ENCODE assay signal across 21 cellular contexts in the genomic region with DNA sequence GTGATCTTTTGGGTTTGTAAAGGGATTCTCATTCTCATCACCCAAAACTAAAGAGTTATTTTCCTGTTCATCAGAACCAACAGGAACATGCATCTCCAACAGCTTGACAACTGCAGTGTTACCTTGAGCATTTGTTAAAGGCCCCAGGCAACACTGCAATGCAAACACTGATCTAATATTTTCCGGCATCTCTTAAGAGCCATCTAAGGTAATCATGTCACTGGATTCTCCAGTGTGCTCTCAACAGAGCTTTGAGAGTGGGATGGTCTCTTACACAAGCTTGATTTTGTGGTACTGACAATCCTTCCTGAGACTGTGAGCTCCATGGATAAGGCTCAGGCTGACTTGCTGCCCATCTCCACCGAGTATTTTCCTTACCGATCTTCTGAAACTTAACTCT.
A peak's percentile ranks its signal among the peaks of the same experiment; 100 is the strongest.
DNase-seq lines count a peak whose midpoint lies in the region; ATAC-seq and TF ChIP-seq lines count a peak whose summit lies in the region.
"Had no signal": no experiment of that assay in that cellular context is flagged by ENCODE, and none has a peak within 500 bp of the region (broad histone marks: within the 10 kb centered on the region; RNA-seq: fewer than 3 reads in every experiment).

No MANE protein-coding gene starts in this region.

- H2BK5ac ChIP-seq in IMR-90 (ENCODE audit: low read depth, low read length, poor library complexity, severe bottlenecking): peak overlapping the region; percentile 3

- H3K18ac ChIP-seq in IMR-90 (ENCODE audit: low read depth, low read length): no peak overlapping the region; the same call in 1 of the 2 replicates

- H3K27me3 ChIP-seq in IMR-90 (ENCODE audit: control insufficient read depth, insufficient read depth, low read length) (no peaks in the 10 kb centered on the region), esophagus muscularis mucosa (no peaks in the 10 kb centered on the region), rectal smooth muscle tissue (ENCODE audit: control insufficient read depth, insufficient read depth, low read length) (no peaks in the 10 kb centered on the region), GM23338 (ENCODE audit: insufficient read depth) (no peaks in the 10 kb centered on the region)

- CTCF ChIA-PET in IMR-90 (lab: Yijun Ruan, JAX): no interaction called here

- H3K4me2 ChIP-seq in IMR-90 (ENCODE audit: low read depth, low read length) (no peak overlapping the region), GM23338 (no peak overlapping the region)

- no peak overlapping the region for H3K4me3 Mint-ChIP-seq in GM23338
- H3K4me3 Mint-ChIP-seq: CD4-positive, CD25-positive, alpha-beta regulatory T cell; stimulated activated naive B cell treated with anti-CD40 and anti-IgM and Interleukin-4, amounts not matched to agents 10 μg/mL and 1 μg/mL and 100 μg/mL, for 72 hours had no signal

- TF ChIP-seq CTCF in IMR-90 (conservative IDR thresholded peaks at IDR 0.05; ENCODE audit: low read depth, low read length): no peak
- no peak for TF ChIP-seq CTCF in esophagus muscularis mucosa (IDR thresholded peaks at IDR 0.05)
- no peak for TF ChIP-seq CTCF in foreskin fibroblast (IDR thresholded peaks at IDR 0.05; ENCODE audit: low read depth, low read length)
- TF ChIP-seq CTCF in GM23338 (conservative IDR thresholded peaks at IDR 0.05; ENCODE audit: low read depth in 2 of 2): no peak

- DNase-seq in NCI-H748 (lab: John Stamatoyannopoulos, UW; ENCODE audit: unreplicated experiment) (peak; percentile 36), NCI-H748 treated with DMSO at 0.1 percent for 48 hours (lab: John Stamatoyannopoulos, UW) (no peak), IMR-90 (no peak), esophagus muscularis mucosa (ENCODE audit: extremely low spot score) (no peak), foreskin fibroblast (no peak), GM23338 (ENCODE audit: low spot score) (no peak)
- DNase-seq in effector CD8-positive, alpha-beta T cell (lab: John Stamatoyannopoulos, UW): no peak
- DNase-seq: ACHN; activated CD4-positive, CD25-positive, alpha-beta regulatory T cell; CD4-positive, CD25-positive, alpha-beta regulatory T cell; effector CD4-positive, alpha-beta T cell; EL; foreskin melanocyte; H7; NCI-H1930; NK-92 treated with Interleukin-12 subunit alpha and Interleukin-12 subunit beta, amount 100 ng/mL, for 24 hours; RPMI8226; small intestine; stimulated activated naive B cell treated with anti-CD40 and anti-IgM and Interleukin-4, amounts not matched to agents 10 μg/mL and 1 μg/mL and 100 μg/mL, for 72 hours; T-helper 1 cell had no signal

- H3K79me1 ChIP-seq in IMR-90 (ENCODE audit: low read depth in 1 of 2, low read length in 2 of 2): peaks cover 21 to 63% of the 10 kb centered on the region in 2 experiments

- H4K5ac ChIP-seq in IMR-90 (ENCODE audit: low read depth, low read length): no peak overlapping the region

- H3K23ac ChIP-seq in IMR-90 (ENCODE audit: low read depth, low read length): peak overlapping the region; percentile 18; the same call in 1 of the 2 replicates

- BruUV-seq in IMR-90 (replicated peaks; lab: Mats Ljungman, UMichigan): no TSS peak

- dilution Hi-C loops in IMR-90 (cut with HindIII; ENCODE audit: low sequenced_read_pairs, unreplicated experiment): no loop called here

- TF ChIP-seq EP300 in esophagus muscularis mucosa (IDR thresholded peaks at IDR 0.05): no peak

- POLR2A ChIA-PET in IMR-90 (lab: Charles Lee; ENCODE audit: unreplicated experiment): interaction anchor here (0.5 kb wide), 1 partner anchor 15 kb away, joined by 3 read pairs; no protein-coding TSS in a partner anchor

- H4K8ac ChIP-seq in IMR-90 (ENCODE audit: low read depth in 2 of 2, low read length in 2 of 2): no peak overlapping the region

- no peak overlapping the region for H3K56ac ChIP-seq in IMR-90 (ENCODE audit: extremely low read depth, insufficient read depth, low read length)

- no peak overlapping the region for H2AK9ac ChIP-seq in IMR-90 (replicated peaks; ENCODE audit: low read depth, low read length, poor library complexity)

- no peak overlapping the region for H2BK20ac ChIP-seq in IMR-90 (ENCODE audit: low read depth, low read length)

- WGBS in IMR-90 (ENCODE audit: extremely low coverage in 2 of 2, insufficient read length in 1 of 2), 2 experiments: no CpG with 5 or more reads among the region's 3 CpGs
- WGBS in esophagus muscularis mucosa: 82% methylated on average over 3 of the region's 3 CpGs

- H2AFZ ChIP-seq in IMR-90 (replicated peaks; ENCODE audit: low read length, poor library complexity) (no peak overlapping the region), GM23338 (no peak overlapping the region)

- H3K4me1 ChIP-seq in IMR-90 (ENCODE audit: control insufficient read depth, insufficient read depth, low read length) (peaks cover 31% of the 10 kb centered on the region), esophagus muscularis mucosa (peaks cover 72 to 86% (median 78%) of the 10 kb centered on the region in 4 donors), rectal smooth muscle tissue (ENCODE audit: control insufficient read depth, insufficient read depth, low read length) (peaks cover 21% of the 10 kb centered on the region), GM23338 (ENCODE audit: insufficient read depth) (no peaks in the 10 kb centered on the region)

- no peaks in the 10 kb centered on the region for H3K27me3 Mint-ChIP-seq in GM23338 (ENCODE audit: insufficient read depth, low read depth, poor library complexity)
- H3K27me3 Mint-ChIP-seq: CD4-positive, CD25-positive, alpha-beta regulatory T cell; stimulated activated naive B cell treated with anti-CD40 and anti-IgM and Interleukin-4, amounts not matched to agents 10 μg/mL and 1 μg/mL and 100 μg/mL, for 72 hours had no signal

- H2AK5ac ChIP-seq in IMR-90 (ENCODE audit: low read depth, low read length): peak overlapping the region; percentile 36; the same call in 1 of the 2 replicates

- H3K4me3 ChIP-seq in IMR-90 (ENCODE audit: insufficient read depth, low read depth, low read length) (no peak overlapping the region), esophagus muscularis mucosa (no peak overlapping the region), rectal smooth muscle tissue (ENCODE audit: low read length) (no peak overlapping the region), foreskin fibroblast (ENCODE audit: low read depth in 1 of 2, low read length in 2 of 2) (no peak overlapping the region), GM23338 (no peak overlapping the region)

- in situ Hi-C loops in IMR-90 (cut with MboI; ENCODE audit: low sequenced_read_pairs): no loop called here

- H2BK120ac ChIP-seq in IMR-90 (ENCODE audit: low read depth, low read length): no peak overlapping the region

- H4K20me1 ChIP-seq in IMR-90 (ENCODE audit: insufficient read depth, low read length): peaks cover 8% of the 10 kb centered on the region; the same call in 1 of the 2 replicates
- no peaks in the 10 kb centered on the region; the same call in 1 of the 2 replicates for H4K20me1 ChIP-seq in GM23338 (replicated peaks; ENCODE audit: insufficient read depth)

- H3K9ac ChIP-seq in IMR-90 (ENCODE audit: low read depth, low read length) (no peak overlapping the region), rectal smooth muscle tissue (ENCODE audit: low read length) (no peak overlapping the region)

- H3K9me2 ChIP-seq in GM23338 (ENCODE audit: insufficient read depth): no peaks in the 10 kb centered on the region

- no peak for TF ChIP-seq RAD21 in IMR-90 (IDR thresholded peaks at IDR 0.05; ENCODE audit: low read length)

- no peak overlapping the region for H3K4ac ChIP-seq in IMR-90 (ENCODE audit: low read depth, low read length)

- peaks cover 6% of the 10 kb centered on the region; the same call in 2 of the 3 replicates for H3K4me1 Mint-ChIP-seq in GM23338

- no peaks in the 10 kb centered on the region for H3K9me3 Mint-ChIP-seq in GM23338
- H3K9me3 Mint-ChIP-seq: CD4-positive, CD25-positive, alpha-beta regulatory T cell; stimulated activated naive B cell treated with anti-CD40 and anti-IgM and Interleukin-4, amounts not matched to agents 10 μg/mL and 1 μg/mL and 100 μg/mL, for 72 hours had no signal

- no peaks in the 10 kb centered on the region for H3F3A ChIP-seq in GM23338 (replicated peaks; ENCODE audit: low read depth)

- peaks cover 6% of the 10 kb centered on the region; the same call in 1 of the 3 replicates for H3K36me3 Mint-ChIP-seq in GM23338 (ENCODE audit: low read depth)

- TF ChIP-seq POLR2A in IMR-90 (IDR thresholded peaks at IDR 0.05; ENCODE audit: low read depth, low read length) (no peak), esophagus muscularis mucosa (IDR thresholded peaks at IDR 0.05; ENCODE audit: low read depth) (no peak)

- intact Hi-C loops in IMR-90 (cut with micrococcal nuclease) (no loop called here), esophagus muscularis mucosa (cut with DNase I) (no loop called here)

- H4K91ac ChIP-seq in IMR-90 (ENCODE audit: insufficient read depth, low read depth, low read length): no peak overlapping the region

- no peak overlapping the region for H3K14ac ChIP-seq in IMR-90 (replicated peaks; ENCODE audit: low read depth, low read length)

- H2BK15ac ChIP-seq in IMR-90 (ENCODE audit: low read depth, low read length): no peak overlapping the region

- peaks cover 18% of the 10 kb centered on the region for H3K9me1 ChIP-seq in IMR-90 (ENCODE audit: insufficient read depth, low read length)

- H3K27ac Mint-ChIP-seq in GM23338: no peak overlapping the region
- H3K27ac Mint-ChIP-seq: CD4-positive, CD25-positive, alpha-beta regulatory T cell; stimulated activated naive B cell treated with anti-CD40 and anti-IgM and Interleukin-4, amounts not matched to agents 10 μg/mL and 1 μg/mL and 100 μg/mL, for 72 hours had no signal

- H3K9me3 ChIP-seq in IMR-90 (ENCODE audit: control insufficient read depth, insufficient read depth, low read length) (no peaks in the 10 kb centered on the region), esophagus muscularis mucosa (no peaks in the 10 kb centered on the region)

- no peak for ATAC-seq in IMR-90 (ENCODE audit: low read depth)
- ATAC-seq in GM23338: no peak
- ATAC-seq: stimulated activated naive B cell treated with anti-CD40 and anti-IgM and Interleukin-4, amounts not matched to agents 10 μg/mL and 1 μg/mL and 100 μg/mL, for 72 hours had no signal

- no peaks in the 10 kb centered on the region for H3K79me2 ChIP-seq in GM23338 (replicated peaks; ENCODE audit: insufficient read depth)

- H3K27ac ChIP-seq in IMR-90 (ENCODE audit: insufficient read depth, low read length) (no peak overlapping the region; the same call in 1 of the 2 replicates), esophagus muscularis mucosa (replicated peaks in 1 of 4) (peak overlapping the region; percentile 3 to 81 (median 36)), rectal smooth muscle tissue (ENCODE audit: low read depth, low read length) (peak overlapping the region; percentile 36), GM23338 (ENCODE audit: low read depth) (no peak overlapping the region)

- H3K36me3 ChIP-seq in IMR-90 (ENCODE audit: control insufficient read depth, insufficient read depth, low read length): peaks cover 31% of the 10 kb centered on the region
- H3K36me3 ChIP-seq in esophagus muscularis mucosa: peaks cover 12 to 24% (median 16%) of the 10 kb centered on the region in 4 donors
- peaks cover 3% of the 10 kb centered on the region for H3K36me3 ChIP-seq in rectal smooth muscle tissue (ENCODE audit: control insufficient read depth, insufficient read depth, low read length)
- no peaks in the 10 kb centered on the region for H3K36me3 ChIP-seq in GM23338 (ENCODE audit: insufficient read depth)

TF ChIP-seq in GM23338, 12 proteins besides CTCF, POLR2A, EP300 and RAD21 (continues in another document):
- no peak for TF ChIP-seq ZNF331 (CRISPR knock-in tag; IDR thresholded peaks at IDR 0.05; ENCODE audit: low read depth)

Comparison
In these comparisons a context has a peak if more than half of its experiments do, and no peak if none do; other contexts are left out.
1. H3K27ac ChIP-seq: peak in esophagus muscularis mucosa (4 of 4) and rectal smooth muscle tissue (single experiment); none in IMR-90 (single experiment) and GM23338 (single experiment).